1 cellular context compared by ENCODE assay signal in genomic region chr16:13997526-13997925, GRCh38.
TF ChIP-seq lines count a peak whose summit lies in the region.

No MANE protein-coding gene starts in this region.

TF ChIP-seq in GM12878, 131 proteins besides CTCF, POLR2A, EP300 and RAD21 (continued from another document):
- no peak for TF ChIP-seq USF2 (IDR thresholded peaks at IDR 0.05; ENCODE audit: borderline replicate concordance, low read depth, low read length)
- no peak for TF ChIP-seq ZBED1 (IDR thresholded peaks at IDR 0.05; ENCODE audit: borderline replicate concordance)
